In the genomic region with DNA sequence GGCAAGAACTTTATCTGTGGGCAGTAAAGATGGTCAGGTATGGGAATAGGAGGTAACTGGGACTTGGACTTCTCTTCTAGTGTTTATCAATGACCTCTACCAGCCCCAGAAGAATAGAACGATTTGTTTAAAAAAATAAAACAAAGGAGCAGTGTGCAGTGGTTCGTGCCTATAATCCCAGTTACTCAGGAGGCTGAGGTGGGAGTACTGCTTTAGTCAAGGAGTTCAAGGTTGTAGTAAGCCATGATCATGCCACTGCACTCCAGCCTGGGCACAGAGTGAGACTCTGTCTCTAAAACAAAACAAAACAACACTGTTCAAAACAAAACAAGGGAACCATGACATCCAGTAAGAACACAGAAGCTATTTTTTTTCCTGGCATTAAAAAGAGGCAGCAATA, we compare ENCODE assay signal across 1 cellular context.
TF ChIP-seq lines count a peak whose summit lies in the region.

No MANE protein-coding gene starts in this region.

TF ChIP-seq in WTC11, 78 proteins besides CTCF, POLR2A, EP300 and RAD21:
- TF ChIP-seq GTF2I (CRISPR knock-in tag; conservative IDR thresholded peaks at IDR 0.05): no peak
- TF ChIP-seq CREB1 (CRISPR knock-in tag; IDR thresholded peaks at IDR 0.05): no peak
- TF ChIP-seq ZBTB21 (CRISPR knock-in tag; IDR thresholded peaks at IDR 0.05; ENCODE audit: borderline replicate concordance): no peak
- no peak for TF ChIP-seq FOXK1 (CRISPR knock-in tag; IDR thresholded peaks at IDR 0.05)
- TF ChIP-seq MXD4 (CRISPR knock-in tag; IDR thresholded peaks at IDR 0.05; ENCODE audit: borderline replicate concordance): no peak
- no peak for TF ChIP-seq CBFB (CRISPR knock-in tag; IDR thresholded peaks at IDR 0.05; ENCODE audit: low read depth)
- TF ChIP-seq ZNF416 (CRISPR knock-in tag; IDR thresholded peaks at IDR 0.05): no peak
- no peak for TF ChIP-seq AR (CRISPR knock-in tag; IDR thresholded peaks at IDR 0.05)
- TF ChIP-seq PRDM15 (CRISPR knock-in tag; IDR thresholded peaks at IDR 0.05): no peak
- TF ChIP-seq, protein P1, sequence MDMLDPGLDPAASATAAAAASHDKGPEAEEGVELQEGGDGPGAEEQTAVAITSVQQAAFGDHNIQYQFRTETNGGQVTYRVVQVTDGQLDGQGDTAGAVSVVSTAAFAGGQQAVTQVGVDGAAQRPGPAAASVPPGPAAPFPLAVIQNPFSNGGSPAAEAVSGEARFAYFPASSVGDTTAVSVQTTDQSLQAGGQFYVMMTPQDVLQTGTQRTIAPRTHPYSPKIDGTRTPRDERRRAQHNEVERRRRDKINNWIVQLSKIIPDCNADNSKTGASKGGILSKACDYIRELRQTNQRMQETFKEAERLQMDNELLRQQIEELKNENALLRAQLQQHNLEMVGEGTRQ (CRISPR knock-in tag; IDR thresholded peaks at IDR 0.05): no peak
- no peak for TF ChIP-seq OVOL2 (CRISPR knock-in tag; IDR thresholded peaks at IDR 0.05; ENCODE audit: borderline replicate concordance)
